In the genomic region with DNA sequence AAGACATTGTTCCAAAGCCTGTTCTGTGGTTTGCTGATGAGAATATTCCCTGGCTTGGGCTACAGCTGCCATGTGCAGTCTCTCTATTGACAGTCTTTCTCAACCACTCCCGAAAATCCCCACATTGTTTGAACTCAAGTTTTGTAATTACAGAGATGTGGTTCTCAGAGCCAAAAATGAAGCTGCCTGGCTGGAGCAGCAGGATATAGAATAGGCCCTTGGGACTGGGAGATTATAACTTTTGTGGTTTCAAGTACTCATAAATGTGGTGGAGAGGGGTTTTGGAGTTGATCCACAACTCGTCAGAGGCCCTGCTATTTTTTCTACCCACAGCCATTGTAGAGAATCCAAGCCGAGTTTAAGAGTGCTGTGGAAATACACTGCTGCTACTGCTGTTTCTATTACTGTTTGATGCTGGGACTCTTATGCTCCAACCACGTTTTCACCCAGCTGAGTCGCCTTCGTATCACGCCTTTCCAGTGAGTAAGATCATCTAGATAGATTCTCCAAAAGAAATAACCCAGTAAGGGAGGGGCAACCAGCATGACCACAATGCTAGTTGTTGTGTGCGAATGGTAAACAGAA, we compare ENCODE assay signal across 9 cellular contexts. TPM values are rescaled to one million over a fixed set of nuclear protein-coding genes. Genes with fewer than 3 reads are reported as not detected.
DNase-seq lines count a peak whose midpoint lies in the region; ATAC-seq, FAIRE-seq and TF ChIP-seq lines count a peak whose summit lies in the region.
"Had no signal": no experiment of that assay in that cellular context is flagged by ENCODE, and none has a peak within 500 bp of the region (broad histone marks: within the 10 kb centered on the region; RNA-seq: fewer than 3 reads in every experiment).

No MANE protein-coding gene starts in this region.

- no peak for FAIRE-seq in pancreas (lab: Jason Lieb, UNC)
- FAIRE-seq: colon had no signal

- intact Hi-C loops in MCF 10A (cut with micrococcal nuclease) (loop anchor here (5.0 kb wide), 1 partner anchor 110 kb away; no protein-coding TSS in a partner anchor), pancreas (cut with DNase I) (no loop called here)

- POLR2A ChIA-PET in MCF 10A (lab: Yijun Ruan, JAX) (interaction anchor here (0.7 to 1.3 kb wide), 2 partner anchors 11 kb away, joined by 3 to 4 read pairs; no protein-coding TSS in a partner anchor), WTC11 (lab: Charles Lee) (no interaction called here)

- H3K4me3 ChIP-seq in pancreas: no peak overlapping the region

- TF ChIP-seq CTCF in MCF 10A (IDR thresholded peaks at IDR 0.05; ENCODE audit: unreplicated experiment): no peak
- no peak for TF ChIP-seq CTCF in pancreas (IDR thresholded peaks at IDR 0.05)
- no peak for TF ChIP-seq CTCF in WTC11 (IDR thresholded peaks at IDR 0.05)

- H3K4me1 ChIP-seq in pancreas: no peaks in the 10 kb centered on the region

- no peaks in the 10 kb centered on the region for H3K9me3 Mint-ChIP-seq in MCF 10A (ENCODE audit: unreplicated experiment)
- no peaks in the 10 kb centered on the region for H3K9me3 Mint-ChIP-seq in WTC11

- WGBS in pancreas, 2 donors: 67 to 70% methylated on average over 8 of the region's 8 CpGs

- peaks cover 7% of the 10 kb centered on the region for H3K36me3 Mint-ChIP-seq in MCF 10A (ENCODE audit: insufficient read depth, unreplicated experiment)
- H3K36me3 Mint-ChIP-seq in WTC11: no peaks in the 10 kb centered on the region

- H3K27ac ChIP-seq in pancreas: no peak overlapping the region

- peaks cover 3% of the 10 kb centered on the region for H3K27me3 Mint-ChIP-seq in MCF 10A (ENCODE audit: insufficient read depth, unreplicated experiment)
- no peaks in the 10 kb centered on the region for H3K27me3 Mint-ChIP-seq in WTC11 (ENCODE audit: low read depth)

- DNase-seq in GDM1 (lab: John Stamatoyannopoulos, UW) (peak; percentile 56), NCI-H1930 (lab: John Stamatoyannopoulos, UW) (peak; percentile 20 to 68), MCF 10A (ENCODE audit: unreplicated experiment) (peak; percentile 86), pancreas (no peak), SKM-1 treated with dmso at 0.1 percent for 144 hours (lab: John Stamatoyannopoulos, UW; ENCODE audit: unreplicated experiment) (no peak), WTC11 (ENCODE audit: low spot score) (no peak), NAMALWA (ENCODE audit: low spot score) (no peak)

- H3K4me1 Mint-ChIP-seq in MCF 10A (ENCODE audit: insufficient read depth, unreplicated experiment) (peaks cover 15% of the 10 kb centered on the region), WTC11 (peaks cover 10% of the 10 kb centered on the region)

- CTCF ChIA-PET in MCF 10A (lab: Yijun Ruan, JAX): interaction anchor here (0.8 to 1.4 kb wide), 3 partner anchors 49 to 563 kb away, joined by 3 to 5 read pairs (median 3); no protein-coding TSS in a partner anchor
- CTCF ChIA-PET in WTC11 (lab: Charles Lee): no interaction called here

- no peaks in the 10 kb centered on the region for H3K27me3 ChIP-seq in pancreas

- peak overlapping the region; percentile 76 for H3K27ac Mint-ChIP-seq in MCF 10A (ENCODE audit: low read depth, unreplicated experiment)
- no peak overlapping the region for H3K27ac Mint-ChIP-seq in WTC11

- no peaks in the 10 kb centered on the region for H3K36me3 ChIP-seq in pancreas

- H3K9me3 ChIP-seq in pancreas: no peaks in the 10 kb centered on the region

- BruUV-seq in MCF 10A (replicated peaks; lab: Mats Ljungman, UMichigan): no TSS peak

- ATAC-seq in pancreas: peak in 3 of 4 donors; percentile 14 to 69 (median 53)
- ATAC-seq in HG03460 (IDR thresholded peaks at IDR 0.05; ENCODE audit: unreplicated experiment): no peak
- ATAC-seq in WTC11: no peak

- no peak overlapping the region for H3K4me3 Mint-ChIP-seq in MCF 10A (ENCODE audit: unreplicated experiment)
- H3K4me3 Mint-ChIP-seq in WTC11: no peak overlapping the region

TF ChIP-seq in WTC11, 78 proteins besides CTCF, POLR2A, EP300 and RAD21:
- TF ChIP-seq FOXK1 (CRISPR knock-in tag; IDR thresholded peaks at IDR 0.05): no peak

RNA-seq across cellular contexts. Expression of a gene that starts 57.1 kb away (rescaled TPM):
- total RNA-seq in MCF 10A (2022): not detected in 2 replicates
- total RNA-seq in pancreas: not detected
- not detected for polyA plus RNA-seq in pancreas
- not detected in 3 replicates for total RNA-seq in WTC11 (2021)

Comparison
In these comparisons a context has a peak if more than half of its experiments do, and no peak if none do; other contexts are left out.
1. DNase-seq: peak in GDM1 (single experiment), NCI-H1930 (2 of 2) and MCF 10A (single experiment); none in pancreas (0 of 6), SKM-1 treated with dmso at 0.1 percent for 144 hours (single experiment), WTC11 (single experiment) and NAMALWA (single experiment).
2. ATAC-seq: peak in pancreas (3 of 4); none in HG03460 (single experiment) and WTC11 (single experiment).